ENCODE assay signal across 2 cellular contexts in genomic region chr7:111374027-111374426, GRCh38.
TF ChIP-seq lines count a peak whose summit lies in the region.

No MANE protein-coding gene starts in this region.

TF ChIP-seq in HepG2, 621 proteins besides CTCF, POLR2A, EP300 and RAD21 (continued from another document):
- no peak for TF ChIP-seq ZBTB49 (CRISPR knock-in tag; IDR thresholded peaks at IDR 0.05; ENCODE audit: borderline replicate concordance)
- TF ChIP-seq MAFK (conservative IDR thresholded peaks at IDR 0.05 in 1 of 2, IDR thresholded peaks at IDR 0.05 in 1 of 2; ENCODE audit: low read length in 2 of 2): peak in 1 of 2 experiments; percentile 55; a peak in 1 of 4 replicates
- TF ChIP-seq CCDC6 (CRISPR knock-in tag; IDR thresholded peaks at IDR 0.05): no peak
- peak; percentile 34; the same call in 1 of the 2 replicates for TF ChIP-seq MAFF (IDR thresholded peaks at IDR 0.05; ENCODE audit: low read depth, low read length)
- no peak for TF ChIP-seq ATF6 (CRISPR knock-in tag; conservative IDR thresholded peaks at IDR 0.05)
- no peak for TF ChIP-seq PAX8 (CRISPR knock-in tag; IDR thresholded peaks at IDR 0.05; ENCODE audit: borderline replicate concordance)
TF ChIP-seq in HepG2: peak in this region for 2.

TF ChIP-seq in K562, 482 proteins besides CTCF, POLR2A, EP300 and RAD21 (continued from another document):
- TF ChIP-seq IFI16 (CRISPR knock-in tag; IDR thresholded peaks at IDR 0.05): no peak
- TF ChIP-seq USF1 (CRISPR knock-in tag; IDR thresholded peaks at IDR 0.05): no peak
- TF ChIP-seq HMBOX1 (IDR thresholded peaks at IDR 0.05): peak; percentile 47; the same call in 1 of the 2 replicates
- TF ChIP-seq TBL1XR1 (IDR thresholded peaks at IDR 0.05; ENCODE audit: low read length in 2 of 2): no peak
- TF ChIP-seq NR0B1 (IDR thresholded peaks at IDR 0.05; ENCODE audit: partially characterized antibody): no peak
- peak; percentile 80 for TF ChIP-seq ZNF316 (IDR thresholded peaks at IDR 0.05)
- peak; percentile 43 for TF ChIP-seq MAFF (IDR thresholded peaks at IDR 0.05; ENCODE audit: low read length)
- TF ChIP-seq C11orf30 (IDR thresholded peaks at IDR 0.05; ENCODE audit: low read depth): peak; percentile 51; the same call in 1 of the 2 replicates
- TF ChIP-seq ZC3H8 (IDR thresholded peaks at IDR 0.05): no peak
- TF ChIP-seq ZBTB34 (CRISPR knock-in tag; IDR thresholded peaks at IDR 0.05): no peak
- TF ChIP-seq CBX8 (IDR thresholded peaks at IDR 0.05; ENCODE audit: borderline replicate concordance, extremely low read depth, low read depth, low read length, poor library complexity, severe bottlenecking): no peak
- TF ChIP-seq MAFK (IDR thresholded peaks at IDR 0.05; ENCODE audit: low read length): 0 out of 2 replicates have a peak, but pooled peaks have one; percentile 42
- no peak for TF ChIP-seq RBM15 (IDR thresholded peaks at IDR 0.05; ENCODE audit: insufficient read depth, low read length)
